1 cellular context compared by ENCODE assay signal in genomic region chr12:18549598-18549997, GRCh38.
TF ChIP-seq lines count a peak whose summit lies in the region.

No MANE protein-coding gene starts in this region.

TF ChIP-seq in GM23338, 12 proteins besides CTCF, POLR2A, EP300 and RAD21 (continued from another document):
- no peak for TF ChIP-seq REST (IDR thresholded peaks at IDR 0.05; ENCODE audit: unreplicated experiment)
- TF ChIP-seq NANOG (IDR thresholded peaks at IDR 0.05; ENCODE audit: borderline replicate concordance): no peak
